Comparison of ENCODE assay signal across 19 cellular contexts in the genomic region with DNA sequence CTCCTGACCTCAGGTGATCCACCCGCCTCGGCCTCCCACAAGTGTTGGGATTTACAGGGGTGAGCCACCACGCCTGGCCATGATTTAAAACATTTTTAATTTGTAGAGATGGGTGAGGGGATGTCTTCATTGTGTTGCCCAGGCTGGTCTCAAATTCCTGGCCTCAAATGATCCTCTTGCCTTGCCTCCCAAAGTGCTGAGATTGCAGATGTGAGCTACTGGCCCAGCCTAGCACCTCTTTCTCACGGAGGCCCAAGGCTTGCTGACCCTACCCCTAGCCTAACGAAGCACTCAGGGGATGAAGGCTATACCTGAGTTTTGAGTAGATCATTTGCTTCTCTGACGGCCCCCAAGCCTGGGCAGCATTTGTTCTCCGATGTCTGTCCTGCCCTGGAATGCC. TPM values are rescaled to one million over a fixed set of nuclear protein-coding genes. Genes with fewer than 3 reads are reported as not detected.
A peak's percentile ranks its signal among the peaks of the same experiment; 100 is the strongest.
DNase-seq lines count a peak whose midpoint lies in the region; ATAC-seq and TF ChIP-seq lines count a peak whose summit lies in the region.
"Had no signal": no experiment of that assay in that cellular context is flagged by ENCODE, and none has a peak within 500 bp of the region (broad histone marks: within the 10 kb centered on the region; RNA-seq: fewer than 3 reads in every experiment).

No MANE protein-coding gene starts in this region.

- H3K27me3 ChIP-seq in BLaER1 = no peaks in the 10 kb centered on the region
- no peaks in the 10 kb centered on the region for H3K27me3 ChIP-seq in lower lobe of right lung (ENCODE audit: low read depth)
- H3K27me3 ChIP-seq in aorta (ENCODE audit: control insufficient read depth in 1 of 2, insufficient read depth in 2 of 2, low read length in 1 of 2) = no peaks in the 10 kb centered on the region
- no peaks in the 10 kb centered on the region for H3K27me3 ChIP-seq in neural progenitor cell
- H3K27me3 ChIP-seq: BE2C had no signal

- no peaks in the 10 kb centered on the region for H3F3A ChIP-seq in neural progenitor cell (ENCODE audit: low read depth)

- peaks cover 64% of the 10 kb centered on the region for H4K20me1 ChIP-seq in BLaER1
- peaks cover 37% of the 10 kb centered on the region for H4K20me1 ChIP-seq in neural progenitor cell (ENCODE audit: low read depth)

- no peak for TF ChIP-seq CTCF in lower lobe of right lung (IDR thresholded peaks at IDR 0.05)
- TF ChIP-seq CTCF in neural progenitor cell (IDR thresholded peaks at IDR 0.05) = no peak

- no peaks in the 10 kb centered on the region for H3K27me3 Mint-ChIP-seq in T-helper 17 cell
- H3K27me3 Mint-ChIP-seq in neural progenitor cell (ENCODE audit: insufficient read depth, low read depth) = no peaks in the 10 kb centered on the region
- H3K27me3 Mint-ChIP-seq: CD4-positive, alpha-beta T cell; IgD-negative memory B cell had no signal

- no peak overlapping the region for H3K4me3 Mint-ChIP-seq in T-helper 17 cell
- H3K4me3 Mint-ChIP-seq in neural progenitor cell = no peak overlapping the region
- H3K4me3 Mint-ChIP-seq: CD4-positive, alpha-beta T cell; GM23338; IgD-negative memory B cell had no signal

- H3K4me3 ChIP-seq in BLaER1 (no peak overlapping the region), lower lobe of right lung (no peak overlapping the region), aorta (ENCODE audit: low read length in 2 of 2) (no peak overlapping the region), neural progenitor cell (no peak overlapping the region)
- H3K4me3 ChIP-seq: GM23338 had no signal

- no peaks in the 10 kb centered on the region for H3K9me3 Mint-ChIP-seq in neural progenitor cell
- H3K9me3 Mint-ChIP-seq: CD4-positive, alpha-beta T cell; GM23338; IgD-negative memory B cell had no signal

- H3K9ac ChIP-seq in BLaER1 (0 out of 2 replicates have a peak overlapping the region, but pooled peaks have one; percentile 6), neural progenitor cell (no peak overlapping the region)

- H3K79me2 ChIP-seq in neural progenitor cell (ENCODE audit: low read depth) = peaks cover 20% of the 10 kb centered on the region

- H3K36me3 ChIP-seq in BLaER1 (peaks cover 88% of the 10 kb centered on the region), lower lobe of right lung (peaks cover 67% of the 10 kb centered on the region), aorta (ENCODE audit: control insufficient read depth in 1 of 2, insufficient read depth in 2 of 2, low read length in 1 of 2) (no peaks in the 10 kb centered on the region), neural progenitor cell (no peaks in the 10 kb centered on the region)

- no peak for DNase-seq in T-helper 17 cell
- peak; percentile 14 for DNase-seq in lower lobe of right lung
- peak; percentile 23 to 28 for DNase-seq in aorta
- DNase-seq in inferior parietal cortex (ENCODE audit: extremely low spot score) = no peak
- no peak for DNase-seq in neural progenitor cell (ENCODE audit: low spot score)
- DNase-seq: ACHN; BE2C; Caco-2; CD4-positive, alpha-beta T cell; DMS153; DMS79; GDM1; HCEC 1CT had no signal

- H3K4me1 Mint-ChIP-seq in T-helper 17 cell = peaks cover 5% of the 10 kb centered on the region
- no peaks in the 10 kb centered on the region for H3K4me1 Mint-ChIP-seq in neural progenitor cell
- H3K4me1 Mint-ChIP-seq: GM23338 had no signal

- ATAC-seq in T-helper 17 cell (no peak), lower lobe of right lung (no peak), aorta (ENCODE audit: low FRiP score) (no peak), HG02759 (IDR thresholded peaks at IDR 0.05; ENCODE audit: unreplicated experiment) (no peak)
- ATAC-seq: GM23338 had no signal

- H3K27ac ChIP-seq in BLaER1 = no peak overlapping the region
- H3K27ac ChIP-seq in lower lobe of right lung = no peak overlapping the region
- no peak overlapping the region for H3K27ac ChIP-seq in aorta (ENCODE audit: low read depth in 1 of 2, low read length in 2 of 2)
- H3K27ac ChIP-seq in neural progenitor cell = no peak overlapping the region
- H3K27ac ChIP-seq: C4-2B, HL-60 had no signal

- 91 to 93% methylated on average over 7 of the region's 7 CpGs for WGBS in aorta, 2 donors

- H3K4me1 ChIP-seq in BLaER1 (peaks cover 19% of the 10 kb centered on the region), lower lobe of right lung (peaks cover 4% of the 10 kb centered on the region), aorta (ENCODE audit: control insufficient read depth in 1 of 2, insufficient read depth in 2 of 2, low read length in 2 of 2) (no peaks in the 10 kb centered on the region), neural progenitor cell (no peaks in the 10 kb centered on the region)

- intact Hi-C loops in lower lobe of right lung (cut with DNase I) (no loop called here), aorta (cut with DNase I) (no loop called here)

- H2AFZ ChIP-seq in neural progenitor cell (replicated peaks) = no peak overlapping the region
- H2AFZ ChIP-seq: GM23338 had no signal

- no peaks in the 10 kb centered on the region for H3K9me3 ChIP-seq in BLaER1
- no peaks in the 10 kb centered on the region for H3K9me3 ChIP-seq in T-helper 17 cell (ENCODE audit: control insufficient read depth, low read length, poor library complexity, severe bottlenecking)
- no peaks in the 10 kb centered on the region for H3K9me3 ChIP-seq in lower lobe of right lung
- no peaks in the 10 kb centered on the region for H3K9me3 ChIP-seq in aorta (ENCODE audit: control insufficient read depth, low read length)
- no peaks in the 10 kb centered on the region for H3K9me3 ChIP-seq in neural progenitor cell (ENCODE audit: low read depth)
- H3K9me3 ChIP-seq: BE2C, Caco-2 had no signal

- peak overlapping the region; percentile 19 for H3K27ac Mint-ChIP-seq in T-helper 17 cell
- no peak overlapping the region for H3K27ac Mint-ChIP-seq in neural progenitor cell
- H3K27ac Mint-ChIP-seq: CD4-positive, alpha-beta T cell; GM23338; IgD-negative memory B cell had no signal

- peaks cover 2% of the 10 kb centered on the region for H3K36me3 Mint-ChIP-seq in T-helper 17 cell (ENCODE audit: low read depth)
- H3K36me3 Mint-ChIP-seq in neural progenitor cell = peaks cover 9% of the 10 kb centered on the region
- H3K36me3 Mint-ChIP-seq: IgD-negative memory B cell had no signal

- H3K4me2 ChIP-seq in BLaER1 = no peak overlapping the region
- H3K4me2 ChIP-seq in neural progenitor cell = no peak overlapping the region
- H3K4me2 ChIP-seq: GM23338 had no signal

RNA-seq across cellular contexts. Expression of a gene that starts 26.6 kb away (rescaled TPM):
- total RNA-seq in T-helper 17 cell = 10 to 100 TPM; 30.3 to 33.4 TPM
- 31.1 TPM for total RNA-seq in lower lobe of right lung
- total RNA-seq in aorta = 10 to 100 TPM; 28.9 to 34.1 TPM
- 10 to 100 TPM in 1 of 2 donors, 1 to 10 TPM in 1; 8.8 to 21.7 TPM for polyA plus RNA-seq in aorta
- 38.5 and 43.0 TPM in 2 replicates for total RNA-seq in neural progenitor cell (ENCODE audit: low replicate concordance)

RNA-seq across cellular contexts. Expression of a gene that starts 33.0 kb away (rescaled TPM):
- total RNA-seq in T-helper 17 cell (100 to 1,000 TPM; 164 TPM), lower lobe of right lung (118 TPM), aorta (10 to 100 TPM; 17.7 to 20.0 TPM), neural progenitor cell (ENCODE audit: low replicate concordance) (0.09 and 0.96 TPM in 2 replicates)
- 10 to 100 TPM in 1 of 2 donors, 1 to 10 TPM in 1; 3.8 to 23.1 TPM for polyA plus RNA-seq in aorta

RNA-seq across cellular contexts. Expression of a gene that starts 44.0 kb away (rescaled TPM):
- total RNA-seq in T-helper 17 cell (100 to 1,000 TPM in 1 of 2 donors, 10 to 100 TPM in 1; 86.0 to 114 TPM), lower lobe of right lung (145 TPM), aorta (100 to 1,000 TPM; 104 to 122 TPM), neural progenitor cell (ENCODE audit: low replicate concordance) (20.9 and 23.8 TPM in 2 replicates)
- polyA plus RNA-seq in aorta = 100 to 1,000 TPM in 1 of 2 donors, 10 to 100 TPM in 1; 54.6 to 123 TPM

RNA-seq across cellular contexts. Expression of a gene that starts 46.2 kb away (rescaled TPM):
- total RNA-seq in T-helper 17 cell (1 to 10 TPM; 9.6 to 9.7 TPM), lower lobe of right lung (34.0 TPM), aorta (10 to 100 TPM; 16.8 to 27.1 TPM), neural progenitor cell (ENCODE audit: low replicate concordance) (6.5 and 27.3 TPM in 2 replicates)
- 10 to 100 TPM; 16.9 to 44.8 TPM for polyA plus RNA-seq in aorta

Comparison
In these comparisons a context has a peak if more than half of its experiments do, and no peak if none do; other contexts are left out.
1. DNase-seq: peak in lower lobe of right lung (single experiment) and aorta (2 of 2); none in T-helper 17 cell (0 of 3), inferior parietal cortex (single experiment) and neural progenitor cell (single experiment).